Comparison of ENCODE assay signal across 8 cellular contexts in genomic region chr19:4352701-4353121, GRCh38. TPM values are rescaled to one million over a fixed set of nuclear protein-coding genes. Genes with fewer than 3 reads are reported as not detected.
DNase-seq lines count a peak whose midpoint lies in the region; ATAC-seq, FAIRE-seq and TF ChIP-seq lines count a peak whose summit lies in the region.

No MANE protein-coding gene starts in this region.

- H3K9ac ChIP-seq in neural progenitor cell: no peak overlapping the region

- peak; percentile 40 to 94 (median 60) for TF ChIP-seq CTCF in esophagus muscularis mucosa (IDR thresholded peaks at IDR 0.05)
- TF ChIP-seq CTCF in neural progenitor cell (IDR thresholded peaks at IDR 0.05): peak; percentile 88

- H3K36me3 ChIP-seq in esophagus muscularis mucosa (peaks cover 0 to 42% (median 20%) of the 10 kb centered on the region in 4 donors), neural progenitor cell (no peaks in the 10 kb centered on the region)

- no peaks in the 10 kb centered on the region for H3K79me2 ChIP-seq in neural progenitor cell (ENCODE audit: low read depth)

- no peak overlapping the region for H3K27ac Mint-ChIP-seq in activated CD4-positive, alpha-beta memory T cell treated with anti-CD3 and anti-CD28 coated beads, Interleukin-2, amount 10 ng/mL, durations not matched to agents 7 days and 5 days
- H3K27ac Mint-ChIP-seq in neural progenitor cell: no peak overlapping the region

- WGBS in esophagus muscularis mucosa: 42% methylated on average over 8 of the region's 9 CpGs

- no peak for TF ChIP-seq EP300 in esophagus muscularis mucosa (IDR thresholded peaks at IDR 0.05)

- no peak overlapping the region for H3K4me3 ChIP-seq in esophagus muscularis mucosa
- no peak overlapping the region for H3K4me3 ChIP-seq in neural progenitor cell

- peaks cover 5% of the 10 kb centered on the region for H3F3A ChIP-seq in neural progenitor cell (ENCODE audit: low read depth)

- H3K4me2 ChIP-seq in neural progenitor cell: no peak overlapping the region

- DNase-seq in NCI-H510A treated with DMSO at 0.1 percent for 48 hours (lab: John Stamatoyannopoulos, UW) (peak; percentile 32), NCI-H510A (lab: John Stamatoyannopoulos, UW) (no peak), NCI-H446 (lab: John Stamatoyannopoulos, UW) (peak; percentile 51 to 70), esophagus muscularis mucosa (ENCODE audit: extremely low spot score) (no peak), neural progenitor cell (ENCODE audit: low spot score) (peak; percentile 84), RCC 7860 (ENCODE audit: low spot score) (no peak)
- DNase-seq in activated CD4-positive, alpha-beta memory T cell treated with anti-CD3 and anti-CD28 coated beads, Interleukin-2, amount 10 ng/mL, durations not matched to agents 7 days and 5 days: peak; percentile 53

- intact Hi-C loops in esophagus muscularis mucosa (cut with DNase I): loop anchor here (2.0 kb wide), 1 partner anchor 86 kb away; no protein-coding TSS in a partner anchor

- H3K4me1 ChIP-seq in esophagus muscularis mucosa (peaks cover 0 to 5% (median 0%) of the 10 kb centered on the region in 4 donors), neural progenitor cell (no peaks in the 10 kb centered on the region)

- peak overlapping the region in 1 of 4 donors; percentile 1 for H3K27ac ChIP-seq in esophagus muscularis mucosa (replicated peaks in 1 of 4)
- no peak overlapping the region for H3K27ac ChIP-seq in neural progenitor cell

- H3K9me3 Mint-ChIP-seq in activated CD4-positive, alpha-beta memory T cell treated with anti-CD3 and anti-CD28 coated beads, Interleukin-2, amount 10 ng/mL, durations not matched to agents 7 days and 5 days: no peaks in the 10 kb centered on the region
- no peaks in the 10 kb centered on the region for H3K9me3 Mint-ChIP-seq in neural progenitor cell

- H3K4me3 Mint-ChIP-seq in activated CD4-positive, alpha-beta memory T cell treated with anti-CD3 and anti-CD28 coated beads, Interleukin-2, amount 10 ng/mL, durations not matched to agents 7 days and 5 days: no peak overlapping the region
- no peak overlapping the region for H3K4me3 Mint-ChIP-seq in neural progenitor cell

- H3K27me3 Mint-ChIP-seq in activated CD4-positive, alpha-beta memory T cell treated with anti-CD3 and anti-CD28 coated beads, Interleukin-2, amount 10 ng/mL, durations not matched to agents 7 days and 5 days: no peaks in the 10 kb centered on the region
- no peaks in the 10 kb centered on the region for H3K27me3 Mint-ChIP-seq in neural progenitor cell (ENCODE audit: insufficient read depth, low read depth)

- H3K4me1 Mint-ChIP-seq in activated CD4-positive, alpha-beta memory T cell treated with anti-CD3 and anti-CD28 coated beads, Interleukin-2, amount 10 ng/mL, durations not matched to agents 7 days and 5 days: no peaks in the 10 kb centered on the region
- H3K4me1 Mint-ChIP-seq in neural progenitor cell: no peaks in the 10 kb centered on the region

- no peak for ATAC-seq in HG03565 (IDR thresholded peaks at IDR 0.05; ENCODE audit: unreplicated experiment)

- H2AFZ ChIP-seq in neural progenitor cell (replicated peaks): no peak overlapping the region

- no peaks in the 10 kb centered on the region for H3K27me3 ChIP-seq in esophagus muscularis mucosa
- no peaks in the 10 kb centered on the region for H3K27me3 ChIP-seq in neural progenitor cell

- peaks cover 8% of the 10 kb centered on the region for H3K36me3 Mint-ChIP-seq in activated CD4-positive, alpha-beta memory T cell treated with anti-CD3 and anti-CD28 coated beads, Interleukin-2, amount 10 ng/mL, durations not matched to agents 7 days and 5 days (ENCODE audit: low read depth)
- peaks cover 7% of the 10 kb centered on the region for H3K36me3 Mint-ChIP-seq in neural progenitor cell

- FAIRE-seq in RCC 7860 (lab: Jason Lieb, UNC): no peak

- TF ChIP-seq POLR2A in esophagus muscularis mucosa (IDR thresholded peaks at IDR 0.05; ENCODE audit: low read depth): no peak

- POLR2A ChIA-PET in activated CD4-positive, alpha-beta memory T cell treated with anti-CD3 and anti-CD28 coated beads, Interleukin-2, amount 10 ng/mL, durations not matched to agents 7 days and 5 days (lab: Charles Lee): interaction anchor here (0.6 to 2.9 kb wide), 10 partner anchors 9 to 1174 kb away, joined by 3 to 12 read pairs (median 4); partner anchors contain the start of genes MPND, S1PR4, STAP2 and YJU2

- peaks cover 3% of the 10 kb centered on the region for H4K20me1 ChIP-seq in neural progenitor cell (ENCODE audit: low read depth)

- CTCF ChIA-PET in activated CD4-positive, alpha-beta memory T cell treated with anti-CD3 and anti-CD28 coated beads, Interleukin-2, amount 10 ng/mL, durations not matched to agents 7 days and 5 days (lab: Charles Lee): interaction anchor here (0.6 to 5.7 kb wide), 26 partner anchors 8 to 1193 kb away, joined by 3 to 69 read pairs (median 4); partner anchors contain the start of genes CHAF1A, HDGFL2, MPND and SH3GL1

- H3K9me3 ChIP-seq in esophagus muscularis mucosa (no peaks in the 10 kb centered on the region), neural progenitor cell (ENCODE audit: low read depth) (no peaks in the 10 kb centered on the region)

RNA-seq across cellular contexts. Expression of gene MPND, which starts 9.3 kb away (rescaled TPM):
- 10 to 100 TPM; 19.1 to 20.4 TPM for total RNA-seq in activated CD4-positive, alpha-beta memory T cell treated with anti-CD3 and anti-CD28 coated beads, Interleukin-2, amount 10 ng/mL, durations not matched to agents 7 days and 5 days
- 1 to 10 TPM; 5.3 to 9.2 (median 7.6) TPM for total RNA-seq in esophagus muscularis mucosa
- 10.6 and 30.4 TPM in 2 replicates for total RNA-seq in neural progenitor cell (ENCODE audit: low replicate concordance)

RNA-seq across cellular contexts. Expression of gene STAP2, which starts 14.1 kb away (rescaled TPM):
- 1 to 10 TPM; 8.3 to 8.6 TPM for total RNA-seq in activated CD4-positive, alpha-beta memory T cell treated with anti-CD3 and anti-CD28 coated beads, Interleukin-2, amount 10 ng/mL, durations not matched to agents 7 days and 5 days
- 1 to 10 TPM in 2 of 4 donors, under 1 TPM in 1, not detected in 1; 0.52 to 3.3 (median 1.7) TPM for total RNA-seq in esophagus muscularis mucosa
- 5.7 and 6.8 TPM in 2 replicates for total RNA-seq in neural progenitor cell (ENCODE audit: low replicate concordance)

RNA-seq across cellular contexts. Expression of gene SH3GL1, which starts 47.6 kb away (rescaled TPM):
- 10 to 100 TPM; 62.1 to 64.0 TPM for total RNA-seq in activated CD4-positive, alpha-beta memory T cell treated with anti-CD3 and anti-CD28 coated beads, Interleukin-2, amount 10 ng/mL, durations not matched to agents 7 days and 5 days
- 10 to 100 TPM; 49.4 to 77.2 (median 59.5) TPM for total RNA-seq in esophagus muscularis mucosa
- total RNA-seq in neural progenitor cell (ENCODE audit: low replicate concordance): 25.3 and 87.0 TPM in 2 replicates

RNA-seq across cellular contexts. Expression of gene FSD1, which starts 48.3 kb away (rescaled TPM):
- 1 to 10 TPM; 3.2 to 3.4 TPM for total RNA-seq in activated CD4-positive, alpha-beta memory T cell treated with anti-CD3 and anti-CD28 coated beads, Interleukin-2, amount 10 ng/mL, durations not matched to agents 7 days and 5 days
- total RNA-seq in esophagus muscularis mucosa (under 1 TPM in 2 of 4 donors, not detected in 2; 0.29 to 0.50 TPM), neural progenitor cell (ENCODE audit: low replicate concordance) (48.3 and 104 TPM in 2 replicates)

RNA-seq across cellular contexts. Expression of gene CHAF1A, which starts 49.7 kb away (rescaled TPM):
- total RNA-seq in activated CD4-positive, alpha-beta memory T cell treated with anti-CD3 and anti-CD28 coated beads, Interleukin-2, amount 10 ng/mL, durations not matched to agents 7 days and 5 days: 10 to 100 TPM; 71.7 to 82.5 TPM
- total RNA-seq in esophagus muscularis mucosa (10 to 100 TPM in 1 of 4 donors, 1 to 10 TPM in 3; 4.6 to 14.6 (median 7.6) TPM), neural progenitor cell (ENCODE audit: low replicate concordance) (37.5 and 82.1 TPM in 2 replicates)

Comparison
In these comparisons a context has a peak if more than half of its experiments do, and no peak if none do; other contexts are left out.
1. DNase-seq: peak in NCI-H510A treated with DMSO at 0.1 percent for 48 hours (single experiment), NCI-H446 (2 of 2), activated CD4-positive, alpha-beta memory T cell treated with anti-CD3 and anti-CD28 coated beads, Interleukin-2, amount 10 ng/mL, durations not matched to agents 7 days and 5 days (single experiment) and neural progenitor cell (single experiment); none in NCI-H510A (single experiment), esophagus muscularis mucosa (single experiment) and RCC 7860 (single experiment).